Comparison of ENCODE assay signal across 8 cellular contexts in the genomic region with DNA sequence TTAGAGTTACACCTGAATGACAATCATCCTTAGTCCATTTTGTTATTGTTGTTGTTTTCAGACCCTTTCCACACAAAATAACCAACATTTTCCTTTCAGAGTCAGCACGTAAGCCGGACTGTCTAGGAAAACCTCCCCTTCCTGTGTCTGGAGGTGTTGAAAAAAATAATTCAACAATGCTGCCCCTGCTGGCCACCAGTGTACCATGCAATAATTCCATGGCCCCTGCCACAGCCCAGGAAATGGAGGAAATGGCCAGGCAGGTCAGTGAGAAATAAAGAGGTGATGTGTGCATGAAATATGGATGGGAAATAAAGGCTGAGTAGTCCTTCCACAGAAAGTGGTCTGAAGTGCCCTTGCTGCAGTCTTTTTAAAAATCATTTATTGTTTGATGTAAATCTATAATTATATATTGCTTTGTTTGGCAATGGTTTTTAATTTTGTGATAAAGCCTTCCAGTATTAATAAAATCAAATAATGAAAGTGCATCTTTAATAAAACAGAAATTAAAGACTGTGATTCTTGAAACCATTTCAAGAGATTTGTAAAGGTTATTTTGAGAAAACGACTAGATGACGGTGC.
DNase-seq lines count a peak whose midpoint lies in the region; ATAC-seq lines count a peak whose summit lies in the region.

No MANE protein-coding gene starts in this region.

- no peak overlapping the region for H3K4me3 ChIP-seq in NT2/D1 (ENCODE audit: insufficient read length, low read depth)

- DNase-seq in ELF-1 (ENCODE audit: low read depth, low spot score) (peak; percentile 44), NT2/D1 (ENCODE audit: low read depth, low spot score) (peak; percentile 8), foreskin melanocyte (peak; percentile 9), NCI-H2107 treated with DMSO at 0.1 percent for 48 hours (lab: John Stamatoyannopoulos, UW; ENCODE audit: unreplicated experiment) (no peak), amniotic stem cell (lab: John Stamatoyannopoulos, UW) (no peak)

- no peaks in the 10 kb centered on the region for H3K4me1 ChIP-seq in NT2/D1 (ENCODE audit: insufficient read depth, insufficient read length)

- no peaks in the 10 kb centered on the region for H3K27me3 ChIP-seq in NT2/D1 (ENCODE audit: insufficient read depth, insufficient read length)

- no peaks in the 10 kb centered on the region for H3K36me3 ChIP-seq in NT2/D1 (ENCODE audit: insufficient read depth, insufficient read length, low read length)

- no peak overlapping the region for H3K9ac ChIP-seq in NT2/D1 (ENCODE audit: insufficient read length, low read depth)

- peak; percentile 94 for ATAC-seq in GM21529 (IDR thresholded peaks at IDR 0.05; ENCODE audit: unreplicated experiment)
- no peak for ATAC-seq in GM19023 (IDR thresholded peaks at IDR 0.05; ENCODE audit: unreplicated experiment)
- no peak for ATAC-seq in HG02870 (IDR thresholded peaks at IDR 0.05; ENCODE audit: unreplicated experiment)

- peaks cover 10% of the 10 kb centered on the region; the same call in 1 of the 2 replicates for H3K9me3 ChIP-seq in NT2/D1 (ENCODE audit: insufficient read depth, low read length)

Comparison
In these comparisons a context has a peak if more than half of its experiments do, and no peak if none do; other contexts are left out.
1. DNase-seq: peak in ELF-1 (single experiment), NT2/D1 (single experiment) and foreskin melanocyte (single experiment); none in NCI-H2107 treated with DMSO at 0.1 percent for 48 hours (single experiment) and amniotic stem cell (single experiment).